15 cellular contexts compared by ENCODE assay signal in genomic region chr16:54289242-54290051, GRCh38. TPM values are rescaled to one million over a fixed set of nuclear protein-coding genes. Genes with fewer than 3 reads are reported as not detected.
DNase-seq lines count a peak whose midpoint lies in the region; ATAC-seq and TF ChIP-seq lines count a peak whose summit lies in the region.
"Had no signal": no experiment of that assay in that cellular context is flagged by ENCODE, and none has a peak within 500 bp of the region (broad histone marks: within the 10 kb centered on the region; RNA-seq: fewer than 3 reads in every experiment).

No MANE protein-coding gene starts in this region.

- ATAC-seq in HG03095 (IDR thresholded peaks at IDR 0.05; ENCODE audit: unreplicated experiment) = no peak
- ATAC-seq: pancreas had no signal

- peak overlapping the region; percentile 17 for H3K4me3 ChIP-seq in iPS-11a (ENCODE audit: low read depth, low read length)
- H3K4me3 ChIP-seq: pancreas had no signal

- intact Hi-C loops in activated naive CD4-positive, alpha-beta T cell treated with anti-CD3 and anti-CD28 coated beads for 36 hours (cut with micrococcal nuclease) = no loop called here

- no peaks in the 10 kb centered on the region for H3K9me3 Mint-ChIP-seq in activated naive CD4-positive, alpha-beta T cell treated with anti-CD3 and anti-CD28 coated beads, Interleukin-2, amount 50 U/mL, for 24 hours
- no peaks in the 10 kb centered on the region for H3K9me3 Mint-ChIP-seq in activated naive CD4-positive, alpha-beta T cell treated with anti-CD3 and anti-CD28 coated beads for 36 hours
- no peaks in the 10 kb centered on the region for H3K9me3 Mint-ChIP-seq in progenitor cell of endocrine pancreas (ENCODE audit: low read depth)
- H3K9me3 Mint-ChIP-seq: activated T-cell treated with anti-CD3 and anti-CD28 coated beads, Interleukin-2, amount 50 U/mL, for 24 hours had no signal

- peaks cover 21% of the 10 kb centered on the region for H3K4me1 Mint-ChIP-seq in activated naive CD4-positive, alpha-beta T cell treated with anti-CD3 and anti-CD28 coated beads, Interleukin-2, amount 50 U/mL, for 24 hours
- H3K4me1 Mint-ChIP-seq in activated naive CD4-positive, alpha-beta T cell treated with anti-CD3 and anti-CD28 coated beads for 36 hours (ENCODE audit: low read depth) = peaks cover 29% of the 10 kb centered on the region
- peaks cover 22% of the 10 kb centered on the region for H3K4me1 Mint-ChIP-seq in progenitor cell of endocrine pancreas (ENCODE audit: low read depth)

- H3K27me3 Mint-ChIP-seq in activated naive CD4-positive, alpha-beta T cell treated with anti-CD3 and anti-CD28 coated beads, Interleukin-2, amount 50 U/mL, for 24 hours = peaks cover 39% of the 10 kb centered on the region
- peaks cover 62% of the 10 kb centered on the region for H3K27me3 Mint-ChIP-seq in activated naive CD4-positive, alpha-beta T cell treated with anti-CD3 and anti-CD28 coated beads for 36 hours (ENCODE audit: low read depth)
- H3K27me3 Mint-ChIP-seq in progenitor cell of endocrine pancreas = peaks cover 81% of the 10 kb centered on the region

- peak overlapping the region; percentile 12 for H3K27ac Mint-ChIP-seq in activated naive CD4-positive, alpha-beta T cell treated with anti-CD3 and anti-CD28 coated beads, Interleukin-2, amount 50 U/mL, for 24 hours
- H3K27ac Mint-ChIP-seq in activated naive CD4-positive, alpha-beta T cell treated with anti-CD3 and anti-CD28 coated beads for 36 hours = no peak overlapping the region
- no peak overlapping the region for H3K27ac Mint-ChIP-seq in progenitor cell of endocrine pancreas
- H3K27ac Mint-ChIP-seq: activated T-cell treated with anti-CD3 and anti-CD28 coated beads, Interleukin-2, amount 50 U/mL, for 24 hours had no signal

- TF ChIP-seq CTCF in progenitor cell of endocrine pancreas (IDR thresholded peaks at IDR 0.05; ENCODE audit: unreplicated experiment) = no peak

- CTCF ChIA-PET in activated naive CD4-positive, alpha-beta T cell treated with anti-CD3 and anti-CD28 coated beads for 36 hours (lab: Charles Lee) = no interaction called here

- no peaks in the 10 kb centered on the region for H3K36me3 Mint-ChIP-seq in activated naive CD4-positive, alpha-beta T cell treated with anti-CD3 and anti-CD28 coated beads, Interleukin-2, amount 50 U/mL, for 24 hours
- H3K36me3 Mint-ChIP-seq in activated naive CD4-positive, alpha-beta T cell treated with anti-CD3 and anti-CD28 coated beads for 36 hours (ENCODE audit: low read depth) = no peaks in the 10 kb centered on the region
- no peaks in the 10 kb centered on the region for H3K36me3 Mint-ChIP-seq in progenitor cell of endocrine pancreas (ENCODE audit: insufficient read depth)

- no peak overlapping the region for H3K4me3 Mint-ChIP-seq in activated naive CD4-positive, alpha-beta T cell treated with anti-CD3 and anti-CD28 coated beads, Interleukin-2, amount 50 U/mL, for 24 hours
- no peak overlapping the region for H3K4me3 Mint-ChIP-seq in activated naive CD4-positive, alpha-beta T cell treated with anti-CD3 and anti-CD28 coated beads for 36 hours
- H3K4me3 Mint-ChIP-seq in progenitor cell of endocrine pancreas (ENCODE audit: low read depth) = peak overlapping the region; percentile 17
- H3K4me3 Mint-ChIP-seq: activated T-cell treated with anti-CD3 and anti-CD28 coated beads, Interleukin-2, amount 50 U/mL, for 24 hours had no signal

- no peak for DNase-seq in activated naive CD4-positive, alpha-beta T cell treated with anti-CD3 and anti-CD28 coated beads for 36 hours
- DNase-seq in NCI-H1436 treated with DMSO at 0.1 percent for 48 hours (lab: John Stamatoyannopoulos, UW) (peak; percentile 28), progenitor cell of endocrine pancreas (ENCODE audit: low spot score, unreplicated experiment) (peak; percentile 15), SW 1271 (lab: John Stamatoyannopoulos, UW) (no peak)
- no peak for DNase-seq in activated CD4-positive, CD25-positive, alpha-beta regulatory T cell (lab: John Stamatoyannopoulos, UW)
- DNase-seq: activated T-cell treated with anti-CD3 and anti-CD28 coated beads, Interleukin-2, amount 50 U/mL, for 24 hours; anterior cingulate cortex; GOT3; KG1; NCI-H1092 treated with DMSO at 0.1 percent for 48 hours; NCI-H510A treated with DMSO at 0.1 percent for 48 hours had no signal

RNA-seq across cellular contexts. Expression of gene IRX3, which starts 2.9 kb away (rescaled TPM):
- not detected for total RNA-seq in activated naive CD4-positive, alpha-beta T cell treated with anti-CD3 and anti-CD28 coated beads for 36 hours
- 4.1 and 4.5 TPM in 2 replicates for total RNA-seq in progenitor cell of endocrine pancreas

Comparison
In these comparisons a context has a peak if more than half of its experiments do, and no peak if none do; other contexts are left out.
1. DNase-seq: peak in NCI-H1436 treated with DMSO at 0.1 percent for 48 hours (single experiment) and progenitor cell of endocrine pancreas (single experiment); none in activated naive CD4-positive, alpha-beta T cell treated with anti-CD3 and anti-CD28 coated beads for 36 hours (single experiment), activated CD4-positive, CD25-positive, alpha-beta regulatory T cell (0 of 4) and SW 1271 (0 of 2).